ENCODE assay signal across 37 cellular contexts in the genomic region with DNA sequence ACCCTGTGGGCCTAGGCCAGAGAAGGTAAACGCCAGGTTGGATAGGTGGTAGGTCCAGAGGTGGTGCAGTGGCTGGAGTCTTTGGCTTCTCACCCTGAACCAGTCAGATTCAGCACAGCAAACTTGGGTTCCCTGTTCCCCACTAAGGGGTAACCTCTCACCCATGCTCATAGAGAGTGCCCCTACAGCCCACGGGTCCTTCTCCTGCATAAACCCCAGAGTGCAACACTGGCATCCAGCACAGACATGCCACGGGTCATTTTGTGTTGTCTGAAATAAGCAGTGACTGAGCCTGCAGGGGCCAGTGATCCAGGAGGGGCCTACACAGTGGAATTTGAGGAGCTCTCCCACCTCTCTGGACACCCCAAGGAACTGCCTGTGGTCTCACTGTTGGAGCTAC. TPM values are rescaled to one million over a fixed set of nuclear protein-coding genes. Genes with fewer than 3 reads are reported as not detected.
"Had no signal": no experiment of that assay in that cellular context is flagged by ENCODE, and none has a peak within 500 bp of the region (broad histone marks: within the 10 kb centered on the region; RNA-seq: fewer than 3 reads in every experiment).

No MANE protein-coding gene starts in this region.

- DNase-seq: activated CD4-positive, alpha-beta memory T cell treated with anti-CD3 and anti-CD28 coated beads for 36 hours; activated CD4-positive, alpha-beta T cell treated with anti-CD3 and anti-CD28 coated beads for 36 hours; activated CD4-positive, alpha-beta T cell treated with anti-CD3 and anti-CD28 coated beads, Interleukin-2, amount 10 ng/mL, durations not matched to agents 24 days and 14 days; activated CD4-positive, CD25-positive, alpha-beta regulatory T cell; activated CD4-positive, CD25-positive, alpha-beta regulatory T cell treated with anti-CD3 and anti-CD28 coated beads, Interleukin-2, amount 50 U/mL, for 72 hours; activated CD8-positive, alpha-beta memory T cell treated with anti-CD3 and anti-CD28 coated beads, Interleukin-2, amount 10 ng/mL, durations not matched to agents 7 days and 5 days; activated CD8-positive, alpha-beta memory T cell treated with anti-CD3 and anti-CD28 coated beads, Interleukin-2, amount 50 U/mL, for 4 hours; activated CD8-positive, alpha-beta T cell treated with anti-CD3 and anti-CD28 coated beads, Interleukin-2, amount 10 ng/mL, durations not matched to agents 7 days and 5 days; activated effector memory CD4-positive, alpha-beta T cell treated with anti-CD3 and anti-CD28 coated beads, Interleukin-2, amount 50 U/mL, for 16 hours; activated naive CD4-positive, alpha-beta T cell treated with anti-CD3 and anti-CD28 coated beads for 36 hours; activated naive CD8-positive, alpha-beta T cell treated with anti-CD3 and anti-CD28 coated beads for 36 hours; activated naive CD8-positive, alpha-beta T cell treated with anti-CD3 and anti-CD28 coated beads, Interleukin-2, amount 50 U/mL, for 24 hours; activated T-cell treated with anti-CD3 and anti-CD28 coated beads, Interleukin-2, amount 50 U/mL, for 1 hour; adrenal gland; amygdala; aorta; body of pancreas; caudate nucleus; cortex of kidney; dermis blood vessel endothelial cell; effector CD4-positive, alpha-beta T cell; effector memory CD8-positive, alpha-beta T cell; erythroblast; foreskin keratinocyte; gastrocnemius medialis; glutamatergic neuron; heart left ventricle; T-cell; T1000 had no signal

- FAIRE-seq: colon had no signal

- H3K4me1 ChIP-seq: foreskin keratinocyte had no signal

- H3K4me3 ChIP-seq: adrenal gland, body of pancreas, esophagus muscularis mucosa, gastrocnemius medialis, heart left ventricle had no signal

- H3K9me3 ChIP-seq: adrenal gland, body of pancreas, esophagus muscularis mucosa, gastrocnemius medialis, heart left ventricle had no signal

- H3K27ac ChIP-seq: adrenal gland, body of pancreas, esophagus muscularis mucosa, foreskin keratinocyte, gastrocnemius medialis, heart left ventricle had no signal

- H3K27ac Mint-ChIP-seq: activated CD4-positive, alpha-beta memory T cell treated with anti-CD3 and anti-CD28 coated beads for 36 hours; activated CD4-positive, alpha-beta T cell treated with anti-CD3 and anti-CD28 coated beads for 36 hours; activated CD4-positive, alpha-beta T cell treated with anti-CD3 and anti-CD28 coated beads, Interleukin-2, amount 10 ng/mL, durations not matched to agents 24 days and 14 days; activated CD8-positive, alpha-beta memory T cell treated with anti-CD3 and anti-CD28 coated beads, Interleukin-2, amount 10 ng/mL, durations not matched to agents 7 days and 5 days; activated CD8-positive, alpha-beta T cell treated with anti-CD3 and anti-CD28 coated beads, Interleukin-2, amount 10 ng/mL, durations not matched to agents 7 days and 5 days; activated naive CD4-positive, alpha-beta T cell treated with anti-CD3 and anti-CD28 coated beads for 36 hours; activated naive CD4-positive, alpha-beta T cell treated with anti-CD3 and anti-CD28 coated beads, Interleukin-2, amount 50 U/mL, for 24 hours; activated naive CD8-positive, alpha-beta T cell treated with anti-CD3 and anti-CD28 coated beads for 36 hours; activated naive CD8-positive, alpha-beta T cell treated with anti-CD3 and anti-CD28 coated beads, Interleukin-2, amount 50 U/mL, for 24 hours; activated T-helper 17 cell treated with anti-CD3 and anti-CD28 coated beads, Interleukin-2, amount 50 U/mL, for 72 hours; effector memory CD8-positive, alpha-beta T cell; T-cell; T-helper 1 cell treated with Interleukin-12 subunit alpha and Interleukin-12 subunit beta and Interleukin-4 antibody, amounts not matched to agents 30 μg/mL and 1 μg/mL, for 36 hours had no signal

- ATAC-seq: activated CD4-positive, alpha-beta T cell treated with anti-CD3 and anti-CD28 coated beads for 36 hours; activated CD8-positive, alpha-beta memory T cell treated with anti-CD3 and anti-CD28 coated beads, Interleukin-2, amount 10 ng/mL, durations not matched to agents 7 days and 5 days; activated CD8-positive, alpha-beta T cell treated with anti-CD3 and anti-CD28 coated beads, Interleukin-2, amount 10 ng/mL, durations not matched to agents 7 days and 5 days; activated naive CD8-positive, alpha-beta T cell treated with anti-CD3 and anti-CD28 coated beads, Interleukin-2, amount 50 U/mL, for 24 hours; activated T-helper 17 cell treated with anti-CD3 and anti-CD28 coated beads, Interleukin-2, amount 50 U/mL, for 72 hours; body of pancreas; effector memory CD8-positive, alpha-beta T cell; foreskin keratinocyte; gastrocnemius medialis; heart left ventricle; T-cell had no signal

- H3K36me3 Mint-ChIP-seq: activated CD4-positive, alpha-beta memory T cell treated with anti-CD3 and anti-CD28 coated beads for 36 hours; activated CD8-positive, alpha-beta memory T cell treated with anti-CD3 and anti-CD28 coated beads, Interleukin-2, amount 10 ng/mL, durations not matched to agents 7 days and 5 days; activated naive CD4-positive, alpha-beta T cell treated with anti-CD3 and anti-CD28 coated beads, Interleukin-2, amount 50 U/mL, for 24 hours; activated naive CD8-positive, alpha-beta T cell treated with anti-CD3 and anti-CD28 coated beads for 36 hours; T-cell had no signal

- H3K4me3 Mint-ChIP-seq: activated CD4-positive, alpha-beta memory T cell treated with anti-CD3 and anti-CD28 coated beads for 36 hours; activated CD4-positive, alpha-beta T cell treated with anti-CD3 and anti-CD28 coated beads for 36 hours; activated CD4-positive, alpha-beta T cell treated with anti-CD3 and anti-CD28 coated beads, Interleukin-2, amount 10 ng/mL, durations not matched to agents 24 days and 14 days; activated CD8-positive, alpha-beta memory T cell treated with anti-CD3 and anti-CD28 coated beads, Interleukin-2, amount 10 ng/mL, durations not matched to agents 7 days and 5 days; activated CD8-positive, alpha-beta T cell treated with anti-CD3 and anti-CD28 coated beads, Interleukin-2, amount 10 ng/mL, durations not matched to agents 7 days and 5 days; activated naive CD4-positive, alpha-beta T cell treated with anti-CD3 and anti-CD28 coated beads for 36 hours; activated naive CD4-positive, alpha-beta T cell treated with anti-CD3 and anti-CD28 coated beads, Interleukin-2, amount 50 U/mL, for 24 hours; activated naive CD8-positive, alpha-beta T cell treated with anti-CD3 and anti-CD28 coated beads for 36 hours; activated naive CD8-positive, alpha-beta T cell treated with anti-CD3 and anti-CD28 coated beads, Interleukin-2, amount 50 U/mL, for 24 hours; activated T-helper 17 cell treated with anti-CD3 and anti-CD28 coated beads, Interleukin-2, amount 50 U/mL, for 72 hours; effector memory CD8-positive, alpha-beta T cell; T-cell; T-helper 1 cell treated with Interleukin-12 subunit alpha and Interleukin-12 subunit beta and Interleukin-4 antibody, amounts not matched to agents 30 μg/mL and 1 μg/mL, for 36 hours had no signal

- H3K36me3 ChIP-seq: adrenal gland, esophagus muscularis mucosa, gastrocnemius medialis, heart left ventricle had no signal

- H3K9me3 Mint-ChIP-seq: activated CD4-positive, alpha-beta memory T cell treated with anti-CD3 and anti-CD28 coated beads for 36 hours; activated CD4-positive, alpha-beta T cell treated with anti-CD3 and anti-CD28 coated beads, Interleukin-2, amount 10 ng/mL, durations not matched to agents 24 days and 14 days; activated naive CD4-positive, alpha-beta T cell treated with anti-CD3 and anti-CD28 coated beads for 36 hours; activated naive CD4-positive, alpha-beta T cell treated with anti-CD3 and anti-CD28 coated beads, Interleukin-2, amount 50 U/mL, for 24 hours; activated naive CD8-positive, alpha-beta T cell treated with anti-CD3 and anti-CD28 coated beads for 36 hours; activated naive CD8-positive, alpha-beta T cell treated with anti-CD3 and anti-CD28 coated beads, Interleukin-2, amount 50 U/mL, for 24 hours; activated T-helper 17 cell treated with anti-CD3 and anti-CD28 coated beads, Interleukin-2, amount 50 U/mL, for 72 hours; effector memory CD8-positive, alpha-beta T cell; T-cell; T-helper 1 cell treated with Interleukin-12 subunit alpha and Interleukin-12 subunit beta and Interleukin-4 antibody, amounts not matched to agents 30 μg/mL and 1 μg/mL, for 36 hours had no signal

- H3K4me1 Mint-ChIP-seq: activated CD8-positive, alpha-beta memory T cell treated with anti-CD3 and anti-CD28 coated beads, Interleukin-2, amount 10 ng/mL, durations not matched to agents 7 days and 5 days had no signal

RNA-seq across cellular contexts. Expression of a gene that starts 5.1 kb away (rescaled TPM):
- total RNA-seq: activated CD4-positive, alpha-beta memory T cell treated with anti-CD3 and anti-CD28 coated beads for 36 hours; activated CD4-positive, alpha-beta T cell treated with anti-CD3 and anti-CD28 coated beads for 36 hours; activated CD4-positive, alpha-beta T cell treated with anti-CD3 and anti-CD28 coated beads, Interleukin-2, amount 10 ng/mL, durations not matched to agents 24 days and 14 days; activated CD8-positive, alpha-beta memory T cell treated with anti-CD3 and anti-CD28 coated beads for 36 hours; activated CD8-positive, alpha-beta memory T cell treated with anti-CD3 and anti-CD28 coated beads, Interleukin-2, amount 10 ng/mL, durations not matched to agents 7 days and 5 days; activated CD8-positive, alpha-beta T cell treated with anti-CD3 and anti-CD28 coated beads, Interleukin-2, amount 10 ng/mL, durations not matched to agents 7 days and 5 days; activated naive CD4-positive, alpha-beta T cell treated with anti-CD3 and anti-CD28 coated beads for 36 hours; activated naive CD8-positive, alpha-beta T cell treated with anti-CD3 and anti-CD28 coated beads for 36 hours; activated T-helper 17 cell treated with anti-CD3 and anti-CD28 coated beads, Interleukin-2, amount 50 U/mL, for 72 hours; T-cell; T-helper 2 cell treated with Interferon-gamma antibody and Interleukin-4, amounts not matched to agents 100 ng/mL and 5 ng/mL, for 36 hours had no signal

RNA-seq across cellular contexts. Expression of a gene that starts 40.5 kb away (rescaled TPM):
- total RNA-seq: activated CD4-positive, alpha-beta memory T cell treated with anti-CD3 and anti-CD28 coated beads for 36 hours; activated CD4-positive, alpha-beta T cell treated with anti-CD3 and anti-CD28 coated beads for 36 hours; activated CD4-positive, alpha-beta T cell treated with anti-CD3 and anti-CD28 coated beads, Interleukin-2, amount 10 ng/mL, durations not matched to agents 24 days and 14 days; activated CD8-positive, alpha-beta memory T cell treated with anti-CD3 and anti-CD28 coated beads for 36 hours; activated CD8-positive, alpha-beta memory T cell treated with anti-CD3 and anti-CD28 coated beads, Interleukin-2, amount 10 ng/mL, durations not matched to agents 7 days and 5 days; activated CD8-positive, alpha-beta T cell treated with anti-CD3 and anti-CD28 coated beads, Interleukin-2, amount 10 ng/mL, durations not matched to agents 7 days and 5 days; activated naive CD4-positive, alpha-beta T cell treated with anti-CD3 and anti-CD28 coated beads for 36 hours; activated naive CD8-positive, alpha-beta T cell treated with anti-CD3 and anti-CD28 coated beads for 36 hours; activated T-helper 17 cell treated with anti-CD3 and anti-CD28 coated beads, Interleukin-2, amount 50 U/mL, for 72 hours; dermis blood vessel endothelial cell; foreskin keratinocyte; T-cell; T-helper 2 cell treated with Interferon-gamma antibody and Interleukin-4, amounts not matched to agents 100 ng/mL and 5 ng/mL, for 36 hours had no signal

RNA-seq across cellular contexts. Expression of a gene that starts 59.6 kb away (rescaled TPM):
- total RNA-seq: activated CD4-positive, alpha-beta memory T cell treated with anti-CD3 and anti-CD28 coated beads for 36 hours; activated CD4-positive, alpha-beta T cell treated with anti-CD3 and anti-CD28 coated beads for 36 hours; activated CD4-positive, alpha-beta T cell treated with anti-CD3 and anti-CD28 coated beads, Interleukin-2, amount 10 ng/mL, durations not matched to agents 24 days and 14 days; activated CD8-positive, alpha-beta memory T cell treated with anti-CD3 and anti-CD28 coated beads for 36 hours; activated CD8-positive, alpha-beta memory T cell treated with anti-CD3 and anti-CD28 coated beads, Interleukin-2, amount 10 ng/mL, durations not matched to agents 7 days and 5 days; activated CD8-positive, alpha-beta T cell treated with anti-CD3 and anti-CD28 coated beads, Interleukin-2, amount 10 ng/mL, durations not matched to agents 7 days and 5 days; activated naive CD4-positive, alpha-beta T cell treated with anti-CD3 and anti-CD28 coated beads for 36 hours; activated naive CD8-positive, alpha-beta T cell treated with anti-CD3 and anti-CD28 coated beads for 36 hours; activated T-helper 17 cell treated with anti-CD3 and anti-CD28 coated beads, Interleukin-2, amount 50 U/mL, for 72 hours; adrenal gland; body of pancreas; chondrocyte; dermis blood vessel endothelial cell; foreskin keratinocyte; gastrocnemius medialis; T-cell; T-helper 2 cell treated with Interferon-gamma antibody and Interleukin-4, amounts not matched to agents 100 ng/mL and 5 ng/mL, for 36 hours had no signal
- polyA plus RNA-seq: aorta, foreskin keratinocyte had no signal
